Comparison of ENCODE assay signal across 9 cellular contexts in the genomic region with DNA sequence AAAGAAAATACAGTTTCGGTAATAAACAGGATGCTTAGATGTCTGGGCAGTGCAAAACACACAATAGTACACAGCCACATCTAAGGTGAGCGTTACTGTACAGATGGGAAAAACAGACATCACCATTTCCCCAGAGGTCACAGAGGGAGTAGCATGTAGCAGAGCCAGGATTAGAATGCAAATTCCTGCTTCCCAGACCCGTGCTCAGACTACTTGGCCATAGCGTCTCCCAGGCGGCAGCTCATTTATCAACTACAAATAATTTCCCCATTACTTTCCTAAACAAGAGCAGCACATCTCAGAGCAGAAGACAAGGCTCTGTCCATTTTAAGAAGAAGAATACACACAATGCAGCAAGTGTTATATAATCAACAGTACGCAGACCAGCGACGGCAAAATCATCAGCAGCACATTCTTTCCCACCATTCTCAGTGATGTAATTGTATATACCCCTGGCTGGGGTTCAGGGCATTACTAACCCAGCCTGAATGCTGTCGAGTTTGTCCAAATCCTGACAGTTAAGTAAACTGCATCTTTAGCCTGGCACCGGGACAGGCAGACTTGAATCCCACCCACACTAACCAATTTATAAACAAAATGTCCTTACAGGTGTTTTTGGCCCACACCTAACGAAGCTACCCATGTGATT.
DNase-seq lines count a peak whose midpoint lies in the region; ATAC-seq, FAIRE-seq and TF ChIP-seq lines count a peak whose summit lies in the region.
"Had no signal": no experiment of that assay in that cellular context is flagged by ENCODE, and none has a peak within 500 bp of the region (broad histone marks: within the 10 kb centered on the region; RNA-seq: fewer than 3 reads in every experiment).

No MANE protein-coding gene starts in this region.

- CTCF ChIA-PET in BJ (lab: Yijun Ruan, JAX) (interaction anchor here (0.8 to 1.7 kb wide), 4 partner anchors 12 to 57 kb away, joined by 3 to 4 read pairs (median 3); no protein-coding TSS in a partner anchor), endothelial cell of umbilical vein (lab: Charles Lee) (interaction anchor here (0.5 to 4.0 kb wide), 17 partner anchors 9 to 227 kb away, joined by 3 to 15 read pairs (median 4); no protein-coding TSS in a partner anchor)

- TF ChIP-seq POLR2A in endothelial cell of umbilical vein (IDR thresholded peaks at IDR 0.05; ENCODE audit: low read depth, low read length), result no peak

- no peaks in the 10 kb centered on the region for H3K79me2 ChIP-seq in endothelial cell of umbilical vein (ENCODE audit: control insufficient read depth, insufficient read depth, low read length)

- FAIRE-seq in endothelial cell of umbilical vein (lab: Jason Lieb, UNC), result peak; percentile 60

- no peak overlapping the region for H3K9ac ChIP-seq in endothelial cell of umbilical vein (replicated peaks; ENCODE audit: extremely low read depth, insufficient read depth, low read length)

- H3K36me3 ChIP-seq in BJ (ENCODE audit: control insufficient read depth, insufficient read depth, low read length), result no peaks in the 10 kb centered on the region; the same call in 1 of the 2 replicates
- no peaks in the 10 kb centered on the region for H3K36me3 ChIP-seq in endothelial cell of umbilical vein (ENCODE audit: control insufficient read depth in 2 of 2, extremely low read depth in 1 of 2, insufficient read depth in 2 of 2, low read length in 2 of 2)

- H3K9me1 ChIP-seq in endothelial cell of umbilical vein (replicated peaks; ENCODE audit: control insufficient read depth, extremely low read depth, insufficient read depth, low read length), result no peaks in the 10 kb centered on the region

- H3K4me3 ChIP-seq in BJ (ENCODE audit: low read depth, low read length) (no peak overlapping the region), endothelial cell of umbilical vein (replicated peaks in 1 of 3; ENCODE audit: insufficient read depth in 1 of 3, low read depth in 1 of 3, low read length in 3 of 3) (no peak overlapping the region)

- POLR2A ChIA-PET in BJ (lab: Charles Lee) (no interaction called here), endothelial cell of umbilical vein (lab: Charles Lee) (interaction anchor here (0.7 to 1.2 kb wide), 3 partner anchors 15 to 64 kb away, joined by 3 to 8 read pairs (median 6); no protein-coding TSS in a partner anchor)

- no peaks in the 10 kb centered on the region for H3K9me3 ChIP-seq in endothelial cell of umbilical vein (replicated peaks; ENCODE audit: control insufficient read depth, insufficient read depth, low read length)

- peaks cover 2% of the 10 kb centered on the region for H4K20me1 ChIP-seq in endothelial cell of umbilical vein (replicated peaks; ENCODE audit: control insufficient read depth, extremely low read depth, insufficient read depth, low read length)

- TF ChIP-seq CTCF in BJ (IDR thresholded peaks at IDR 0.05; ENCODE audit: insufficient read depth, low read depth, low read length), result peak; percentile 42
- TF ChIP-seq CTCF in endothelial cell of umbilical vein (IDR thresholded peaks at IDR 0.05; ENCODE audit: extremely low read depth in 1 of 2, insufficient read depth in 1 of 2, low read depth in 1 of 2, low read length in 2 of 2), result peak in 1 of 2 donors; percentile 29

- H2AFZ ChIP-seq in endothelial cell of umbilical vein (ENCODE audit: low read depth, low read length), result no peak overlapping the region

- H3K4me2 ChIP-seq in endothelial cell of umbilical vein (ENCODE audit: insufficient read depth, low read length), result peak overlapping the region; percentile 29

- H3K27ac ChIP-seq in endothelial cell of umbilical vein (ENCODE audit: insufficient read depth, low read depth, low read length), result no peak overlapping the region

- dilution Hi-C loops in endothelial cell of umbilical vein (cut with MboI; ENCODE audit: extremely low pct_ligation_motif_present, low sequenced_read_pairs), result no loop called here

- no peak for ATAC-seq in GM21360 (IDR thresholded peaks at IDR 0.05; ENCODE audit: unreplicated experiment)

- H3K27me3 ChIP-seq in BJ (ENCODE audit: control insufficient read depth, insufficient read depth, low read length), result no peaks in the 10 kb centered on the region
- H3K27me3 ChIP-seq in endothelial cell of umbilical vein (ENCODE audit: control insufficient read depth in 2 of 2, insufficient read depth in 2 of 2, low read length in 2 of 2), result no peaks in the 10 kb centered on the region

- BruUV-seq in endothelial cell of umbilical vein (replicated peaks; lab: Mats Ljungman, UMichigan), result no TSS peak

- no peak for DNase-seq in BJ (ENCODE audit: low read depth)
- DNase-seq in NCI-H1694 treated with DMSO at 0.1 percent for 48 hours (lab: John Stamatoyannopoulos, UW), result peak; percentile 21
- DNase-seq in endothelial cell of umbilical vein (ENCODE audit: low read depth, low spot score), result peak; percentile 77
- peak; percentile 64 for DNase-seq in myocyte (ENCODE audit: low read depth)
- DNase-seq in NCI-H510A treated with DMSO at 0.1 percent for 48 hours (lab: John Stamatoyannopoulos, UW), result no peak
- no peak for DNase-seq in GDM1 (lab: John Stamatoyannopoulos, UW)
- DNase-seq in activated naive CD4-positive, alpha-beta T cell treated with anti-CD3 and anti-CD28 coated beads, Interleukin-2, amount 50 U/mL, for 16 hours, result no peak
- DNase-seq: MM.1S had no signal

- peaks cover 19% of the 10 kb centered on the region for H3K4me1 ChIP-seq in endothelial cell of umbilical vein (ENCODE audit: control insufficient read depth, extremely low read depth, insufficient read depth, low read length)

- intact Hi-C loops in endothelial cell of umbilical vein (cut with micrococcal nuclease), result loop anchor here (1.0 kb wide), 7 partner anchors 15 to 214 kb away; partner anchors contain the start of gene CNKSR3

TF ChIP-seq in endothelial cell of umbilical vein, 7 proteins besides CTCF, POLR2A, EP300 and RAD21:
- TF ChIP-seq FOS (IDR thresholded peaks at IDR 0.05; ENCODE audit: borderline replicate concordance, insufficient read depth, low read length) (no peak), GATA2 (IDR thresholded peaks at IDR 0.05; ENCODE audit: insufficient read depth, insufficient read length, low read depth, low read length) (no peak), POLR2AphosphoS5 (IDR thresholded peaks at IDR 0.05; ENCODE audit: insufficient read depth, low read depth, low read length) (no peak), JUN (IDR thresholded peaks at IDR 0.05; ENCODE audit: borderline replicate concordance, insufficient read depth, insufficient read length, low read depth) (no peak), MAX (IDR thresholded peaks at IDR 0.05; ENCODE audit: insufficient read depth, insufficient read length) (no peak), EZH2 (IDR thresholded peaks at IDR 0.05; ENCODE audit: borderline replicate concordance, low read depth, low read length, severe bottlenecking) (no peak), MYC (IDR thresholded peaks at IDR 0.05; ENCODE audit: low read depth, low read length) (no peak)

Comparison
In these comparisons a context has a peak if more than half of its experiments do, and no peak if none do; other contexts are left out.
1. DNase-seq: peak in NCI-H1694 treated with DMSO at 0.1 percent for 48 hours (single experiment), endothelial cell of umbilical vein (single experiment) and myocyte (single experiment); none in BJ (single experiment), NCI-H510A treated with DMSO at 0.1 percent for 48 hours (single experiment), GDM1 (single experiment) and activated naive CD4-positive, alpha-beta T cell treated with anti-CD3 and anti-CD28 coated beads, Interleukin-2, amount 50 U/mL, for 16 hours (single experiment).